13 cellular contexts compared by ENCODE assay signal in genomic region chr2:195649629-195650190, GRCh38. TPM values are rescaled to one million over a fixed set of nuclear protein-coding genes. Genes with fewer than 3 reads are reported as not detected.
DNase-seq lines count a peak whose midpoint lies in the region; ATAC-seq and TF ChIP-seq lines count a peak whose summit lies in the region.
"Had no signal": no experiment of that assay in that cellular context is flagged by ENCODE, and none has a peak within 500 bp of the region (broad histone marks: within the 10 kb centered on the region; RNA-seq: fewer than 3 reads in every experiment).

No MANE protein-coding gene starts in this region.

- peak overlapping the region; percentile 27; the same call in 1 of the 2 replicates for H3K27ac ChIP-seq in GM23338 (ENCODE audit: low read depth)
- peak overlapping the region in 35 of 59 donors; percentile 0 to 74 (median 34) for H3K27ac ChIP-seq in dorsolateral prefrontal cortex
- H3K27ac ChIP-seq: brain microvascular endothelial cell, parathyroid adenoma had no signal

- no peaks in the 10 kb centered on the region; the same call in 2 of the 3 replicates for H3K9me3 Mint-ChIP-seq in GM23338

- H3K27me3 ChIP-seq in GM23338 (ENCODE audit: insufficient read depth) (no peaks in the 10 kb centered on the region), dorsolateral prefrontal cortex (no peaks in the 10 kb centered on the region)
- H3K27me3 ChIP-seq: brain microvascular endothelial cell had no signal

- H3K9me2 ChIP-seq in GM23338 (ENCODE audit: insufficient read depth): no peaks in the 10 kb centered on the region

- peaks cover 10% of the 10 kb centered on the region for H3K36me3 Mint-ChIP-seq in GM23338 (ENCODE audit: low read depth)

- TF ChIP-seq CTCF in GM23338 (conservative IDR thresholded peaks at IDR 0.05; ENCODE audit: low read depth in 2 of 2): no peak
- TF ChIP-seq CTCF in dorsolateral prefrontal cortex (IDR thresholded peaks at IDR 0.05 in 54 of 56, conservative IDR thresholded peaks at IDR 0.05 in 2 of 56; ENCODE audit: low read depth in 1 of 56, partially characterized antibody in 56 of 56): no peak
- no peak for TF ChIP-seq CTCF in GM10266 (IDR thresholded peaks at IDR 0.05; ENCODE audit: control insufficient read depth, insufficient read depth, low read depth, missing control alignments)

- peaks cover 1% of the 10 kb centered on the region for H3K27me3 Mint-ChIP-seq in GM23338 (ENCODE audit: insufficient read depth, low read depth, poor library complexity)

- H2AFZ ChIP-seq in GM23338: no peak overlapping the region
- H2AFZ ChIP-seq: parathyroid adenoma had no signal

- H3K36me3 ChIP-seq in GM23338 (ENCODE audit: insufficient read depth): no peaks in the 10 kb centered on the region
- H3K36me3 ChIP-seq: brain microvascular endothelial cell had no signal

- H3K79me2 ChIP-seq in GM23338 (replicated peaks; ENCODE audit: insufficient read depth): peaks cover 46% of the 10 kb centered on the region
- H3K79me2 ChIP-seq: parathyroid adenoma had no signal

- intact Hi-C loops in dorsolateral prefrontal cortex (cut with DNase I): no loop called here

- H3K4me3 ChIP-seq in GM23338 (no peak overlapping the region), dorsolateral prefrontal cortex (no peak overlapping the region)

- no peaks in the 10 kb centered on the region for H4K20me1 ChIP-seq in GM23338 (replicated peaks; ENCODE audit: insufficient read depth)

- H3K4me3 Mint-ChIP-seq in GM23338: no peak overlapping the region

- no peak overlapping the region for H3K27ac Mint-ChIP-seq in GM23338

- DNase-seq in GM23338 (ENCODE audit: low spot score) (no peak), dorsolateral prefrontal cortex (no peak), GM10266 (ENCODE audit: extremely low spot score) (no peak)
- DNase-seq in activated CD8-positive, alpha-beta memory T cell treated with anti-CD3 and anti-CD28 coated beads for 24 hours: no peak
- no peak for DNase-seq in activated CD4-positive, alpha-beta T cell treated with anti-CD3 and anti-CD28 coated beads, Interleukin-2, amount 50 U/mL, for 4 hours
- no peak for DNase-seq in stimulated activated CD4-positive, alpha-beta T cell treated with anti-CD3 and anti-CD28 coated beads, Interleukin-4, amount 100 ng/mL, for 1 hour
- DNase-seq: activated CD4-positive, CD25-positive, alpha-beta regulatory T cell treated with anti-CD3 and anti-CD28 coated beads, Interleukin-2, amount 50 U/mL, for 72 hours; brain microvascular endothelial cell; DND-41; NCI-H510A treated with DMSO at 0.1 percent for 48 hours had no signal

- peaks cover 20% of the 10 kb centered on the region for H3K4me1 Mint-ChIP-seq in GM23338

- no peak overlapping the region for H3K4me2 ChIP-seq in GM23338

- ATAC-seq in GM18519 (IDR thresholded peaks at IDR 0.05; ENCODE audit: low FRiP score, unreplicated experiment) (peak; percentile 19), GM23338 (no peak), HG03558 (IDR thresholded peaks at IDR 0.05; ENCODE audit: extremely low read depth, unreplicated experiment) (peak; percentile 18)

- H3F3A ChIP-seq in GM23338 (replicated peaks; ENCODE audit: low read depth): no peaks in the 10 kb centered on the region

- H3K4me1 ChIP-seq in GM23338 (ENCODE audit: insufficient read depth): peaks cover 30% of the 10 kb centered on the region
- H3K4me1 ChIP-seq: parathyroid adenoma had no signal

TF ChIP-seq in GM23338, 12 proteins besides CTCF, POLR2A, EP300 and RAD21 (continues in another document):
- TF ChIP-seq POLR2AphosphoS5 (IDR thresholded peaks at IDR 0.05; ENCODE audit: low read depth) (no peak), ETS1 (IDR thresholded peaks at IDR 0.05) (no peak), ZNF462 (CRISPR knock-in tag; IDR thresholded peaks at IDR 0.05) (no peak)

RNA-seq across cellular contexts. Expression of gene SLC39A10, which starts 7.3 kb away (rescaled TPM):
- total RNA-seq in GM23338 (2014; rRNA removed; shearing (Covaris generic)): 261 and 263 TPM in 2 replicates
- polyA plus RNA-seq in GM23338 (2016; fragmentation: Nextera tagmentation; extraction: Ambion mirVana): 344 and 356 TPM in 2 replicates
- total RNA-seq in dorsolateral prefrontal cortex: 100 to 1,000 TPM in 101 of 120 experiments, 10 to 100 TPM in 19; 62.6 to 201 (median 128) TPM
